ENCODE assay signal across 28 cellular contexts in genomic region chr1:52216907-52217458, GRCh38.
"Had no signal": no experiment of that assay in that cellular context is flagged by ENCODE, and none has a peak within 500 bp of the region (broad histone marks: within the 10 kb centered on the region; RNA-seq: fewer than 3 reads in every experiment).

No MANE protein-coding gene starts in this region.

- H2AFZ ChIP-seq: neural progenitor cell had no signal

- H3K27ac ChIP-seq: colonic mucosa, dorsolateral prefrontal cortex, esophagus squamous epithelium, gastrocnemius medialis, neural progenitor cell, spleen, testis, uterus had no signal

- ATAC-seq: activated CD4-positive, alpha-beta T cell treated with anti-CD3 and anti-CD28 coated beads for 36 hours; activated T-cell treated with anti-CD3 and anti-CD28 coated beads, Interleukin-2, amount 50 U/mL, for 4 hours; effector memory CD8-positive, alpha-beta T cell; gastrocnemius medialis; left ventricle myocardium superior; naive thymus-derived CD8-positive, alpha-beta T cell; WTC11 had no signal

- H3K4me2 ChIP-seq: neural progenitor cell had no signal

- H3K9me3 ChIP-seq: colonic mucosa, testis had no signal

- H3K27me3 ChIP-seq: colonic mucosa, dorsolateral prefrontal cortex, esophagus squamous epithelium, gastrocnemius medialis, neural progenitor cell, testis, uterus had no signal

- FAIRE-seq: bronchial epithelial cell, islet of Langerhans had no signal

- H3K9ac ChIP-seq: neural progenitor cell had no signal

- DNase-seq: activated CD4-positive, alpha-beta T cell treated with anti-CD3 and anti-CD28 coated beads for 36 hours; activated CD4-positive, alpha-beta T cell treated with anti-CD3 and anti-CD28 coated beads, Interleukin-2, amount 50 U/mL, for 4 hours; activated CD8-positive, alpha-beta memory T cell treated with anti-CD3 and anti-CD28 coated beads, Interleukin-2, amount 50 U/mL, for 48 hours; activated naive CD4-positive, alpha-beta T cell treated with Interleukin-2 at 50 U/mL for 16 hours; activated naive CD8-positive, alpha-beta T cell treated with anti-CD3 and anti-CD28 coated beads for 36 hours; activated T-cell treated with anti-CD3 and anti-CD28 coated beads, Interleukin-2, amount 50 U/mL, for 4 hours; amniotic stem cell; colonic mucosa; dorsolateral prefrontal cortex; effector memory CD8-positive, alpha-beta T cell; esophagus squamous epithelium; gastrocnemius medialis; hypothalamus; left ventricle myocardium superior; mammary epithelial cell; naive thymus-derived CD8-positive, alpha-beta T cell; posterior cingulate gyrus; retina; spleen; stimulated activated CD4-positive, alpha-beta T cell treated with anti-CD3 and anti-CD28 coated beads, Interleukin-4, amount 100 ng/mL, for 1 hour; stimulated activated naive CD4-positive, alpha-beta T cell; testis; trophoblast cell; uterus had no signal

- H3K4me1 ChIP-seq: colonic mucosa, esophagus squamous epithelium, neural progenitor cell, spleen, testis, uterus had no signal

- H3K36me3 ChIP-seq: colonic mucosa, neural progenitor cell had no signal

- H3K4me3 ChIP-seq: colonic mucosa, dorsolateral prefrontal cortex, esophagus squamous epithelium, gastrocnemius medialis, neural progenitor cell, spleen, testis, uterus had no signal
